1 cellular context compared by ENCODE assay signal in the genomic region with DNA sequence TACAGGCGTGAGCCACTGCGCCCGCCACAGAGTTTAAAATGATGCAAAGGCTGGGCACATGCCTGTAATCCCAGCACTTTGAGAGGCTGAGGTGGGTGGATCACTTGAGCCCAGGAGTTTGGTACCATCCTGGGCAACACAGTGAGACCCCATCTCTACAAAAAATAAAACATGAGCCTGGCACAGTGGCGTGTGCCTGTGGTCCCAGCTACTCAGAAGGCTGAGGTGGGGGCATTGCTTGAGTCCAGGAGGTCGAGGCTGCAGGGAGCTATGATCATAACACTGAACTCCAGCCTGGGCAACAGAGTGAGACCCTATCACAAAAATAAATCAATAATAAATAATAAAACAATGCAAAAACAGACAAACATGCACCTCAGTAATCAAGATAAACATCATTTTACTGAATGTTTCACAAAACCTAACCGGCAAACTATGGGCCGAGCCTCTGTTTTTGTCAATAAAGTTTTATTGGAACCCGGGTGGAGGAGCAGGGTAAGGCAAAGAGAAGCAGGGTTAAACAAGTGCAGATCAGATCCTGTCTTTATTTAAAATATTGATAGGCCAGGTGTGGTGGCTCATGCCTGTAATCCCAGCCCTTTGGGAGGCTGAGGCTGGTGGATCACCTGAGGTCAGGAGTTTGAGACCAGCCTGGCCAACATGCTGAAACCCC.
A peak's percentile ranks its signal among the peaks of the same experiment; 100 is the strongest.
TF ChIP-seq lines count a peak whose summit lies in the region.

No MANE protein-coding gene starts in this region.

TF ChIP-seq in K562, 482 proteins besides CTCF, POLR2A, EP300 and RAD21:
- TF ChIP-seq ZNF121 (CRISPR knock-in tag; conservative IDR thresholded peaks at IDR 0.05): peak; percentile 99
- no peak for TF ChIP-seq SMARCA4 (IDR thresholded peaks at IDR 0.05)
- peak; percentile 71 for TF ChIP-seq ZNF384 (IDR thresholded peaks at IDR 0.05; ENCODE audit: low read depth, low read length)
- peak in 1 of 2 experiments; percentile 32; a peak in 1 of 4 replicates for TF ChIP-seq KDM1A (IDR thresholded peaks at IDR 0.05)
- peak; percentile 99 for TF ChIP-seq ZBTB40 (IDR thresholded peaks at IDR 0.05)
- TF ChIP-seq ZBTB40 (CRISPR knock-in tag; IDR thresholded peaks at IDR 0.05): peak; percentile 98
- no peak for TF ChIP-seq STAT5B (CRISPR knock-in tag; IDR thresholded peaks at IDR 0.05)
- TF ChIP-seq BCOR (IDR thresholded peaks at IDR 0.05): 0 out of 2 replicates have a peak, but pooled peaks have one; percentile 8
